ENCODE assay signal across 14 cellular contexts in genomic region chr3:127655641-127656040, GRCh38. TPM values are rescaled to one million over a fixed set of nuclear protein-coding genes. Genes with fewer than 3 reads are reported as not detected.
A peak's percentile ranks its signal among the peaks of the same experiment; 100 is the strongest.
DNase-seq lines count a peak whose midpoint lies in the region; FAIRE-seq and TF ChIP-seq lines count a peak whose summit lies in the region.
"Had no signal": no experiment of that assay in that cellular context is flagged by ENCODE, and none has a peak within 500 bp of the region (broad histone marks: within the 10 kb centered on the region; RNA-seq: fewer than 3 reads in every experiment).

No MANE protein-coding gene starts in this region.

- H3K4me3 ChIP-seq in OCI-LY3 (ENCODE audit: low read length) (no peak overlapping the region), esophagus muscularis mucosa (no peak overlapping the region), small intestine (ENCODE audit: low read depth in 1 of 2, low read length in 2 of 2) (no peak overlapping the region)
- H3K4me3 ChIP-seq: HAP-1, heart right ventricle, upper lobe of right lung had no signal

- H3K9me3 ChIP-seq in OCI-LY3 (ENCODE audit: insufficient read depth, low read length) (no peaks in the 10 kb centered on the region), esophagus muscularis mucosa (no peaks in the 10 kb centered on the region), small intestine (ENCODE audit: control insufficient read depth, low read depth) (no peaks in the 10 kb centered on the region)
- H3K9me3 ChIP-seq: HAP-1, heart right ventricle, upper lobe of right lung had no signal

- H2AFZ ChIP-seq in OCI-LY3 (ENCODE audit: low read depth, low read length) = peak overlapping the region; percentile 53; the same call in 1 of the 2 replicates

- no peaks in the 10 kb centered on the region for H4K20me1 ChIP-seq in OCI-LY3 (ENCODE audit: insufficient read depth, low read length)

- intact Hi-C loops in esophagus muscularis mucosa (cut with DNase I) (no loop called here), posterior vena cava (cut with DNase I) (no loop called here)

- FAIRE-seq in small intestine (lab: Jason Lieb, UNC) (no peak), RCC 7860 (lab: Jason Lieb, UNC) (no peak)

- no peak overlapping the region for H3K9ac ChIP-seq in OCI-LY3 (ENCODE audit: low read length)

- H3K36me3 ChIP-seq in OCI-LY3 (replicated peaks; ENCODE audit: low read depth, low read length) = no peaks in the 10 kb centered on the region
- H3K36me3 ChIP-seq in esophagus muscularis mucosa = no peaks in the 10 kb centered on the region
- H3K36me3 ChIP-seq in small intestine (ENCODE audit: control insufficient read depth in 2 of 2, insufficient read depth in 2 of 2, low read length in 2 of 2) = no peaks in the 10 kb centered on the region
- H3K36me3 ChIP-seq: HAP-1, heart right ventricle, upper lobe of right lung had no signal

- TF ChIP-seq CTCF in OCI-LY3 (IDR thresholded peaks at IDR 0.05; ENCODE audit: low read depth, low read length) (no peak), esophagus muscularis mucosa (IDR thresholded peaks at IDR 0.05) (no peak)

- no peak for TF ChIP-seq POLR2A in esophagus muscularis mucosa (IDR thresholded peaks at IDR 0.05; ENCODE audit: low read depth)

- no peak for TF ChIP-seq EP300 in esophagus muscularis mucosa (IDR thresholded peaks at IDR 0.05)

- DNase-seq in EH (ENCODE audit: low read depth) (peak; percentile 92), esophagus muscularis mucosa (ENCODE audit: extremely low spot score) (no peak), posterior vena cava (ENCODE audit: low spot score) (peak; percentile 56), small intestine (no peak), RCC 7860 (ENCODE audit: low spot score) (no peak), activated T-cell treated with anti-CD3 and anti-CD28 coated beads for 4 hours (no peak)
- DNase-seq in activated naive CD4-positive, alpha-beta T cell treated with anti-CD3 and anti-CD28 coated beads, Interleukin-2, amount 50 U/mL, for 16 hours = no peak
- DNase-seq: COR-L47, cortex of kidney, heart right ventricle, retina had no signal

- no peak overlapping the region for H3K4me2 ChIP-seq in OCI-LY3 (ENCODE audit: low read length)

- H3K79me2 ChIP-seq in OCI-LY3 (ENCODE audit: low read length) = no peaks in the 10 kb centered on the region

- 33% methylated on average over 3 of the region's 3 CpGs for WGBS in esophagus muscularis mucosa
- WGBS in small intestine, 3 donors = 75 to 88% (median 88%) methylated on average over 3 of the region's 3 CpGs

- H3K27ac ChIP-seq in OCI-LY3 (ENCODE audit: low read length) = no peak overlapping the region
- H3K27ac ChIP-seq in esophagus muscularis mucosa (replicated peaks in 1 of 4) = peak overlapping the region; percentile 24 to 40 (median 38)
- H3K27ac ChIP-seq in small intestine (ENCODE audit: low read depth in 1 of 2, low read length in 1 of 2) = no peak overlapping the region
- H3K27ac ChIP-seq: upper lobe of right lung had no signal

- H3K4me1 ChIP-seq in OCI-LY3 (ENCODE audit: low read length) (peaks cover 20% of the 10 kb centered on the region), esophagus muscularis mucosa (peaks cover 4 to 14% (median 12%) of the 10 kb centered on the region in 4 donors), small intestine (ENCODE audit: control insufficient read depth in 2 of 2, insufficient read depth in 1 of 2, low read depth in 1 of 2, low read length in 1 of 2) (no peaks in the 10 kb centered on the region)
- H3K4me1 ChIP-seq: HAP-1, upper lobe of right lung had no signal

- H3K27me3 ChIP-seq in OCI-LY3 (ENCODE audit: low read depth, low read length) = no peaks in the 10 kb centered on the region
- no peaks in the 10 kb centered on the region for H3K27me3 ChIP-seq in esophagus muscularis mucosa
- no peaks in the 10 kb centered on the region for H3K27me3 ChIP-seq in small intestine (ENCODE audit: control insufficient read depth in 2 of 2, insufficient read depth in 2 of 2, low read length in 2 of 2)
- H3K27me3 ChIP-seq: heart right ventricle, upper lobe of right lung had no signal

RNA-seq across cellular contexts. Expression of gene ABTB1, which starts 17.1 kb away (rescaled TPM):
- 10 to 100 TPM; 21.7 to 44.4 (median 40.6) TPM for total RNA-seq in esophagus muscularis mucosa
- total RNA-seq in posterior vena cava = 10 to 100 TPM; 27.7 to 28.9 TPM
- polyA plus RNA-seq in small intestine = 10 to 100 TPM; 22.7 to 49.4 (median 37.6) TPM

RNA-seq across cellular contexts. Expression of gene PODXL2, which starts 26.7 kb away (rescaled TPM):
- total RNA-seq in esophagus muscularis mucosa = 1 to 10 TPM; 1.7 to 3.1 (median 2.5) TPM
- 1 to 10 TPM; 2.0 to 2.5 TPM for total RNA-seq in posterior vena cava
- 10 to 100 TPM in 1 of 3 donors, 1 to 10 TPM in 2; 1.6 to 17.0 (median 3.8) TPM for polyA plus RNA-seq in small intestine

RNA-seq across cellular contexts. Expression of gene MCM2, which starts 57.4 kb away (rescaled TPM):
- total RNA-seq in esophagus muscularis mucosa (1 to 10 TPM; 1.2 to 6.4 (median 3.1) TPM), posterior vena cava (1 to 10 TPM; 4.0 to 5.6 TPM)
- polyA plus RNA-seq in small intestine = 10 to 100 TPM in 1 of 3 donors, 1 to 10 TPM in 2; 2.2 to 22.7 (median 4.3) TPM

Comparison
In these comparisons a context has a peak if more than half of its experiments do, and no peak if none do; other contexts are left out.
1. DNase-seq: peak in EH (single experiment) and posterior vena cava (single experiment); none in esophagus muscularis mucosa (single experiment), small intestine (single experiment), activated naive CD4-positive, alpha-beta T cell treated with anti-CD3 and anti-CD28 coated beads, Interleukin-2, amount 50 U/mL, for 16 hours (single experiment), RCC 7860 (single experiment) and activated T-cell treated with anti-CD3 and anti-CD28 coated beads for 4 hours (single experiment).
2. H3K27ac ChIP-seq: peak in esophagus muscularis mucosa (4 of 4); none in OCI-LY3 (single experiment) and small intestine (0 of 2).